8 cellular contexts compared by ENCODE assay signal in the genomic region with DNA sequence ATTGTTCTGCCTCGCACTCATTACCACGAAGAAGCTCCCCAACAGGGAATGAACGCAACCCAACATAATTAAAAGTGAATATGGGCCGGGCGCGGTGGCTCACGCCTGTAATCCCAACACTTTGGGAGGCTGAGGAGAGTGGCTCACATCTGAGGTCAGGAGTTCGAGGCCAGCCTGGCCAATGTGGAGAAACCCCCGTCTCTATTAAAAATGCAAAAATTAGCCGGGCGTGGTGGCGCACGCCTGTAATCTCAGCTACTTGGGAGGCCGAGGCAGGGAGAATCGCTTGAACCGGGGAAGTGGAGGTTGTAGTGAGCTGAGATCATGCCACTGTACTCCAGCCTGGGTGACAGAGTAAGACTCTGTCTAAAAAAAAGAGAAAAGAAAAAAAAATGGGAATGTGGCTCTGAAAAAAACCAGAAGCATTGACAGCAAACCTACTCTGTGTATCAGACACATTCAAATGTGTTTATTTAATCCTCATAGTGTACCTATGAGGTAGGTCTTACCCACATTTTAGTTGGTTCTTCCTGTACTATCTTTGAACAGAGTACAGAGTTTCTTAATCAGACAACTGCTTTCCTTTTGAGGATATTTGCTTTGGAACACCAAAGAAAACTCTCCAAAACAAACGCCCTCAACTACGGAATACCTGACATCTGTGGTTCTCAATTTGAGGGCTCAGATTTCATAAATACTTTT.
A peak's percentile ranks its signal among the peaks of the same experiment; 100 is the strongest.
DNase-seq lines count a peak whose midpoint lies in the region; ATAC-seq and TF ChIP-seq lines count a peak whose summit lies in the region.

No MANE protein-coding gene starts in this region.

- peak overlapping the region; percentile 99 for H3K56ac ChIP-seq in IMR-90 (ENCODE audit: extremely low read depth, insufficient read depth, low read length)

- no peak for TF ChIP-seq POLR2A in IMR-90 (IDR thresholded peaks at IDR 0.05; ENCODE audit: low read depth, low read length)

- peak overlapping the region; percentile 94 for H2BK5ac ChIP-seq in IMR-90 (ENCODE audit: low read depth, low read length, poor library complexity, severe bottlenecking)

- H3K4me3 ChIP-seq in A673 (ENCODE audit: low read depth, low read length, poor library complexity, severe bottlenecking) (peak overlapping the region; percentile 53), IMR-90 (ENCODE audit: insufficient read depth, low read depth, low read length) (peak overlapping the region; percentile 52; the same call in 1 of the 2 replicates), duodenal mucosa (ENCODE audit: low read depth in 1 of 2, low read length in 2 of 2) (peak overlapping the region; percentile 79 to 94), muscle layer of duodenum (ENCODE audit: low read depth in 1 of 2, low read length in 2 of 2) (peak overlapping the region; percentile 59 to 79)

- peak overlapping the region; percentile 96 for H3K14ac ChIP-seq in IMR-90 (replicated peaks; ENCODE audit: low read depth, low read length)

- H3K9me1 ChIP-seq in IMR-90 (ENCODE audit: insufficient read depth, low read length), result peaks cover 12% of the 10 kb centered on the region; the same call in 1 of the 2 replicates

- BruUV-seq in A673 (replicated peaks; lab: Mats Ljungman, UMichigan) (no TSS peak), IMR-90 (replicated peaks; lab: Mats Ljungman, UMichigan) (no TSS peak)

- peak overlapping the region; percentile 96 for H2AFZ ChIP-seq in IMR-90 (replicated peaks; ENCODE audit: low read length, poor library complexity)

- H3K27me3 ChIP-seq in A673 (replicated peaks; ENCODE audit: insufficient read depth, low read depth, low read length, poor library complexity), result no peaks in the 10 kb centered on the region
- no peaks in the 10 kb centered on the region for H3K27me3 ChIP-seq in IMR-90 (ENCODE audit: control insufficient read depth, insufficient read depth, low read length)
- no peaks in the 10 kb centered on the region for H3K27me3 ChIP-seq in duodenal mucosa (ENCODE audit: control insufficient read depth in 1 of 2, insufficient read depth in 2 of 2, low read length in 2 of 2)
- no peaks in the 10 kb centered on the region for H3K27me3 ChIP-seq in muscle layer of duodenum (ENCODE audit: low read depth, low read length)

- no peaks in the 10 kb centered on the region for H3K9me3 ChIP-seq in A673 (ENCODE audit: low read depth, low read length, poor library complexity, severe bottlenecking)
- H3K9me3 ChIP-seq in IMR-90 (ENCODE audit: control insufficient read depth, insufficient read depth, low read length), result no peaks in the 10 kb centered on the region
- no peaks in the 10 kb centered on the region for H3K9me3 ChIP-seq in duodenal mucosa (ENCODE audit: control insufficient read depth in 1 of 2, low read length in 2 of 2)
- no peaks in the 10 kb centered on the region for H3K9me3 ChIP-seq in muscle layer of duodenum (ENCODE audit: control insufficient read depth in 1 of 2, low read length in 2 of 2)

- peak overlapping the region; percentile 54 to 97 for H4K8ac ChIP-seq in IMR-90 (ENCODE audit: low read depth in 2 of 2, low read length in 2 of 2)

- H3K18ac ChIP-seq in IMR-90 (ENCODE audit: low read depth, low read length), result peak overlapping the region; percentile 74

- peak overlapping the region; percentile 96 for H2BK120ac ChIP-seq in IMR-90 (ENCODE audit: low read depth, low read length)

- in situ Hi-C loops in IMR-90 (cut with MboI; ENCODE audit: low sequenced_read_pairs), result no loop called here

- peak overlapping the region; percentile 95 for H2AK5ac ChIP-seq in IMR-90 (ENCODE audit: low read depth, low read length)

- H3K36me3 ChIP-seq in A673 (ENCODE audit: insufficient read depth, low read length, poor library complexity, severe bottlenecking), result no peaks in the 10 kb centered on the region
- no peaks in the 10 kb centered on the region for H3K36me3 ChIP-seq in IMR-90 (ENCODE audit: control insufficient read depth, insufficient read depth, low read length)
- H3K36me3 ChIP-seq in duodenal mucosa (ENCODE audit: control insufficient read depth in 1 of 2, insufficient read depth in 2 of 2, low read length in 2 of 2), result no peaks in the 10 kb centered on the region
- peaks cover 0 to 4% of the 10 kb centered on the region in 2 donors for H3K36me3 ChIP-seq in muscle layer of duodenum (ENCODE audit: control insufficient read depth in 1 of 2, insufficient read depth in 2 of 2, low read length in 2 of 2)

- 94% methylated on average over 8 of the region's 18 CpGs; no CpG with 5 or more reads in 1 of the 2 experiments for WGBS in IMR-90 (ENCODE audit: extremely low coverage in 2 of 2, insufficient read length in 1 of 2), 2 experiments

- no peak for TF ChIP-seq RAD21 in IMR-90 (IDR thresholded peaks at IDR 0.05; ENCODE audit: low read length)

- H3K9ac ChIP-seq in IMR-90 (ENCODE audit: low read depth, low read length) (peak overlapping the region; percentile 73), duodenal mucosa (ENCODE audit: low read depth in 1 of 2, low read length in 2 of 2) (peak overlapping the region; percentile 77 to 85)

- 0 out of 2 replicates have a peak, but pooled peaks cover 3% of the 10 kb centered on the region for H4K20me1 ChIP-seq in IMR-90 (ENCODE audit: insufficient read depth, low read length)

- POLR2A ChIA-PET in A673 (lab: Charles Lee; ENCODE audit: low non-redundant PET), result interaction anchor here (0.6 kb wide), 1 partner anchor 515 kb away, joined by 16 read pairs; no protein-coding TSS in a partner anchor
- POLR2A ChIA-PET in IMR-90 (lab: Charles Lee; ENCODE audit: unreplicated experiment), result interaction anchor here (0.5 to 1.7 kb wide), 2 partner anchors 9 to 870 kb away, joined by 3 to 7 read pairs; no protein-coding TSS in a partner anchor

- TF ChIP-seq CTCF in A673 (conservative IDR thresholded peaks at IDR 0.05; ENCODE audit: low read depth, low read length), result no peak
- TF ChIP-seq CTCF in IMR-90 (conservative IDR thresholded peaks at IDR 0.05; ENCODE audit: low read depth, low read length), result no peak

- DNase-seq in A673 (ENCODE audit: low spot score), result no peak
- no peak for DNase-seq in IMR-90
- no peak for DNase-seq in cortex of kidney (lab: John Stamatoyannopoulos, UW)
- no peak for DNase-seq in NCI-H774 (lab: John Stamatoyannopoulos, UW)
- DNase-seq in LoVo (ENCODE audit: low spot score), result no peak

- H4K91ac ChIP-seq in IMR-90 (ENCODE audit: insufficient read depth, low read depth, low read length), result peak overlapping the region; percentile 97

- H3K23ac ChIP-seq in IMR-90 (ENCODE audit: low read depth, low read length), result peak overlapping the region; percentile 93

- peak overlapping the region; percentile 86 for H2AK9ac ChIP-seq in IMR-90 (replicated peaks; ENCODE audit: low read depth, low read length, poor library complexity)

- peak overlapping the region; percentile 64 for H3K4me2 ChIP-seq in IMR-90 (ENCODE audit: low read depth, low read length)

- H3K4ac ChIP-seq in IMR-90 (ENCODE audit: low read depth, low read length), result peak overlapping the region; percentile 97

- H3K4me1 ChIP-seq in A673 (ENCODE audit: insufficient read depth, low read length, poor library complexity, severe bottlenecking) (peaks cover 15% of the 10 kb centered on the region), IMR-90 (ENCODE audit: control insufficient read depth, insufficient read depth, low read length) (peaks cover 10% of the 10 kb centered on the region), duodenal mucosa (ENCODE audit: control insufficient read depth in 1 of 2, insufficient read depth in 2 of 2, low read length in 2 of 2) (peaks cover 11 to 18% of the 10 kb centered on the region in 2 donors), muscle layer of duodenum (ENCODE audit: control insufficient read depth in 1 of 2, insufficient read depth in 2 of 2, low read length in 2 of 2) (peaks cover 0 to 8% of the 10 kb centered on the region in 2 donors)

- no peaks in the 10 kb centered on the region for H3K79me1 ChIP-seq in IMR-90 (ENCODE audit: low read depth in 1 of 2, low read length in 2 of 2)

- intact Hi-C loops in A673 (cut with micrococcal nuclease; ENCODE audit: unreplicated experiment) (loop anchor here (2.0 kb wide), 1 partner anchor 342 kb away; the partner anchor contains the start of gene TSC22D1), IMR-90 (cut with micrococcal nuclease) (loop anchor here (5.0 kb wide), 1 partner anchor 102 kb away; no protein-coding TSS in a partner anchor)

- CTCF ChIA-PET in A673 (lab: Charles Lee), result no interaction called here
- CTCF ChIA-PET in IMR-90 (lab: Yijun Ruan, JAX), result interaction anchor here (1.2 kb wide), 1 partner anchor 11 kb away, joined by 4 read pairs; no protein-coding TSS in a partner anchor

- peak overlapping the region; percentile 58 for H4K5ac ChIP-seq in IMR-90 (ENCODE audit: low read depth, low read length)

- H2BK15ac ChIP-seq in IMR-90 (ENCODE audit: low read depth, low read length), result peak overlapping the region; percentile 99

- H3K27ac ChIP-seq in A673 (ENCODE audit: low read depth, low read length, poor library complexity, severe bottlenecking), result peak overlapping the region; percentile 90
- peak overlapping the region; percentile 89 for H3K27ac ChIP-seq in IMR-90 (ENCODE audit: insufficient read depth, low read length)
- peak overlapping the region; percentile 96 for H3K27ac ChIP-seq in duodenal mucosa (ENCODE audit: low read depth, low read length)
- H3K27ac ChIP-seq in muscle layer of duodenum (ENCODE audit: low read length), result peak overlapping the region; percentile 97

- dilution Hi-C loops in IMR-90 (cut with HindIII; ENCODE audit: low sequenced_read_pairs, unreplicated experiment), result no loop called here

- ATAC-seq in IMR-90 (ENCODE audit: low read depth) (no peak), GM18498 (IDR thresholded peaks at IDR 0.05; ENCODE audit: unreplicated experiment) (no peak)

- peak overlapping the region; percentile 94 for H2BK20ac ChIP-seq in IMR-90 (ENCODE audit: low read depth, low read length)

TF ChIP-seq in IMR-90, 13 proteins besides CTCF, POLR2A, EP300 and RAD21:
- TF ChIP-seq FOS (IDR thresholded peaks at IDR 0.05; ENCODE audit: low read depth, low read length) (no peak), MAFK (IDR thresholded peaks at IDR 0.05; ENCODE audit: low read depth, low read length) (no peak), MXI1 (IDR thresholded peaks at IDR 0.05; ENCODE audit: borderline replicate concordance, low read depth, low read length) (no peak), CHD1 (IDR thresholded peaks at IDR 0.05; ENCODE audit: low read depth, low read length) (no peak), BHLHE40 (IDR thresholded peaks at IDR 0.05; ENCODE audit: low read depth, low read length) (no peak), NFE2L2 (IDR thresholded peaks at IDR 0.05; ENCODE audit: low read depth, low read length) (no peak)
